In genomic region chr11:110376711-110377324, GRCh38 we compare ENCODE assay signal across 8 cellular contexts. TPM values are rescaled to one million over a fixed set of nuclear protein-coding genes. Genes with fewer than 3 reads are reported as not detected.
DNase-seq lines count a peak whose midpoint lies in the region; ATAC-seq and TF ChIP-seq lines count a peak whose summit lies in the region.

No MANE protein-coding gene starts in this region.

- H3K4me3 Mint-ChIP-seq in activated naive CD4-positive, alpha-beta T cell treated with anti-CD3 and anti-CD28 coated beads, Interleukin-2, amount 10 ng/mL, durations not matched to agents 7 days and 5 days = no peak overlapping the region
- H3K4me3 Mint-ChIP-seq in glutamatergic neuron (ENCODE audit: unreplicated experiment) = peak overlapping the region; percentile 35

- DNase-seq in ACHN (peak; percentile 84), GM10266 (ENCODE audit: extremely low spot score) (peak; percentile 50), NCI-H526 (lab: John Stamatoyannopoulos, UW) (peak; percentile 89 to 96), glutamatergic neuron (peak; percentile 48)
- DNase-seq in activated naive CD4-positive, alpha-beta T cell treated with anti-CD3 and anti-CD28 coated beads, Interleukin-2, amount 10 ng/mL, durations not matched to agents 7 days and 5 days = peak; percentile 29

- H3K79me2 ChIP-seq in parathyroid adenoma = no peaks in the 10 kb centered on the region

- no peaks in the 10 kb centered on the region for H3K36me3 Mint-ChIP-seq in activated naive CD4-positive, alpha-beta T cell treated with anti-CD3 and anti-CD28 coated beads, Interleukin-2, amount 10 ng/mL, durations not matched to agents 7 days and 5 days
- H3K36me3 Mint-ChIP-seq in glutamatergic neuron (ENCODE audit: unreplicated experiment) = no peaks in the 10 kb centered on the region

- peak overlapping the region; percentile 40 for H3K4me3 ChIP-seq in parathyroid adenoma (ENCODE audit: low read depth, low read length)

- peak; percentile 55 for ATAC-seq in HG03521 (IDR thresholded peaks at IDR 0.05; ENCODE audit: unreplicated experiment)
- ATAC-seq in GM21447 (IDR thresholded peaks at IDR 0.05; ENCODE audit: unreplicated experiment) = no peak

- H3K36me3 ChIP-seq in parathyroid adenoma (ENCODE audit: control insufficient read depth, insufficient read depth, low read length) = no peaks in the 10 kb centered on the region

- H3K9me3 Mint-ChIP-seq in activated naive CD4-positive, alpha-beta T cell treated with anti-CD3 and anti-CD28 coated beads, Interleukin-2, amount 10 ng/mL, durations not matched to agents 7 days and 5 days = no peaks in the 10 kb centered on the region
- no peaks in the 10 kb centered on the region for H3K9me3 Mint-ChIP-seq in glutamatergic neuron (ENCODE audit: unreplicated experiment)

- no peaks in the 10 kb centered on the region for H3K9me3 ChIP-seq in parathyroid adenoma (ENCODE audit: control insufficient read depth, low read length)

- no peaks in the 10 kb centered on the region for H3K27me3 ChIP-seq in parathyroid adenoma (ENCODE audit: control insufficient read depth, insufficient read depth, low read length)

- CTCF ChIA-PET in activated naive CD4-positive, alpha-beta T cell treated with anti-CD3 and anti-CD28 coated beads, Interleukin-2, amount 10 ng/mL, durations not matched to agents 7 days and 5 days (lab: Charles Lee) = interaction anchor here (0.8 to 1.8 kb wide), 17 partner anchors 14 to 203 kb away, joined by 3 to 14 read pairs (median 3); partner anchors contain the start of gene RDX

- TF ChIP-seq CTCF in GM10266 (IDR thresholded peaks at IDR 0.05; ENCODE audit: control insufficient read depth, insufficient read depth, low read depth, missing control alignments) = peak; percentile 78
- TF ChIP-seq CTCF in glutamatergic neuron (IDR thresholded peaks at IDR 0.05; ENCODE audit: partially characterized antibody, unreplicated experiment) = peak; percentile 66
- peak; percentile 71 for TF ChIP-seq CTCF in parathyroid adenoma (IDR thresholded peaks at IDR 0.05)

- H3K27ac Mint-ChIP-seq in activated naive CD4-positive, alpha-beta T cell treated with anti-CD3 and anti-CD28 coated beads, Interleukin-2, amount 10 ng/mL, durations not matched to agents 7 days and 5 days = no peak overlapping the region
- peak overlapping the region; percentile 89 for H3K27ac Mint-ChIP-seq in glutamatergic neuron (ENCODE audit: unreplicated experiment)

- no peaks in the 10 kb centered on the region for H3K27me3 Mint-ChIP-seq in activated naive CD4-positive, alpha-beta T cell treated with anti-CD3 and anti-CD28 coated beads, Interleukin-2, amount 10 ng/mL, durations not matched to agents 7 days and 5 days
- no peaks in the 10 kb centered on the region for H3K27me3 Mint-ChIP-seq in glutamatergic neuron (ENCODE audit: unreplicated experiment)

- H3K4me2 ChIP-seq in parathyroid adenoma (ENCODE audit: low read length) = peak overlapping the region; percentile 72

- peak overlapping the region; percentile 34 for H3K27ac ChIP-seq in parathyroid adenoma

- H3K9ac ChIP-seq in parathyroid adenoma = no peak overlapping the region

- in situ Hi-C loops in ACHN (cut with HindIII; ENCODE audit: low pct_ligation_motif_present, low pct_unique_long_range_greater_than_20kb, low sequenced_read_pairs) = no loop called here

- H2AFZ ChIP-seq in parathyroid adenoma = peak overlapping the region; percentile 66

- peaks cover 15% of the 10 kb centered on the region for H3K4me1 Mint-ChIP-seq in activated naive CD4-positive, alpha-beta T cell treated with anti-CD3 and anti-CD28 coated beads, Interleukin-2, amount 10 ng/mL, durations not matched to agents 7 days and 5 days
- peaks cover 6% of the 10 kb centered on the region for H3K4me1 Mint-ChIP-seq in glutamatergic neuron (ENCODE audit: low read depth, unreplicated experiment)

- H3K4me1 ChIP-seq in parathyroid adenoma = no peaks in the 10 kb centered on the region

RNA-seq across cellular contexts. Expression of gene FDX1, which starts 52.9 kb away (rescaled TPM):
- 5.4 TPM for total RNA-seq in glutamatergic neuron (ENCODE audit: unreplicated experiment)

Comparison
In these comparisons a context has a peak if more than half of its experiments do, and no peak if none do; other contexts are left out.
1. DNase-seq: peak in every context shown above with its lines; median percentile 92 in NCI-H526; 84 in ACHN; 50 in GM10266; 48 in glutamatergic neuron; 29 in activated naive CD4-positive, alpha-beta T cell treated with anti-CD3 and anti-CD28 coated beads, Interleukin-2, amount 10 ng/mL, durations not matched to agents 7 days and 5 days.